ENCODE assay signal across 27 cellular contexts in the genomic region with DNA sequence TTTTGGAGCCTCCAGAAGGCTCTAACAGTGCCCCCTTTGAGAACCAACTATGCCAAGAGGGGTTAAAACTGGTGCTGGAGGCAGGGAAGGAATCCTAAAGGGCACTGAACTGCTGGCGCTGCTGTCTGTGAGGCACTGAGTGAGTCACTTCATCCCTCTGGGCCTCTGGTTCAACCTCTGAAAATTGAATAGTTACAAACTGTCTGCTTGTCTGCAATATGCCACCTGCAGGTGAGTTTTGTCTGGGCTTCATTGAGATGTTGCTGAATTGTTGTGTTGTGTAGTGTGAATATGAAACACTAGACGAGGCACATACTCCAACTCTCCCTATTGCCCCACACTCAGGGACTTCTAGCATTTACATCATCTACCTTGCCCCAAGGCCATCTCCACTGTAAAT.
"Had no signal": no experiment of that assay in that cellular context is flagged by ENCODE, and none has a peak within 500 bp of the region (broad histone marks: within the 10 kb centered on the region; RNA-seq: fewer than 3 reads in every experiment).

No MANE protein-coding gene starts in this region.

- H3K36me3 ChIP-seq: adrenal gland, cardiac muscle cell, colonic mucosa, heart left ventricle, left lung, lower lobe of right lung, neural progenitor cell, tibial nerve had no signal

- H3K27me3 ChIP-seq: body of pancreas, cardiac muscle cell, colonic mucosa, foreskin keratinocyte, heart left ventricle, left lung, neural progenitor cell, tibial nerve had no signal

- H2AFZ ChIP-seq: neural progenitor cell, parathyroid adenoma had no signal

- H3K27ac ChIP-seq: adrenal gland, body of pancreas, cardiac muscle cell, colonic mucosa, foreskin keratinocyte, heart left ventricle, left lung, lower lobe of right lung, neural progenitor cell, parathyroid adenoma, tibial nerve, VCaP had no signal

- H3K9ac ChIP-seq: neural progenitor cell, parathyroid adenoma had no signal

- H3K9me3 ChIP-seq: adrenal gland, body of pancreas, colonic mucosa, heart left ventricle, left lung, lower lobe of right lung, tibial nerve had no signal

- DNase-seq: activated CD4-positive, alpha-beta T cell treated with anti-CD3 and anti-CD28 coated beads for 4 hours; activated CD4-positive, alpha-beta T cell treated with anti-CD3 and anti-CD28 coated beads, Interleukin-2, amount 50 U/mL, for 48 hours; activated CD8-positive, alpha-beta memory T cell treated with anti-CD3 and anti-CD28 coated beads for 24 hours; activated effector memory CD4-positive, alpha-beta T cell treated with Interleukin-2 at 50 U/mL for 16 hours; activated naive CD4-positive, alpha-beta T cell treated with anti-CD3 and anti-CD28 coated beads for 36 hours; activated naive CD8-positive, alpha-beta T cell treated with anti-CD3 and anti-CD28 coated beads for 36 hours; adrenal gland; aorta; body of pancreas; cerebellar nuclear complex; colonic mucosa; effector memory CD4-positive, alpha-beta T cell; foreskin keratinocyte; heart left ventricle; left lung; lower lobe of right lung; mesendoderm; natural killer cell; occipital lobe; right cardiac atrium; stimulated activated naive CD4-positive, alpha-beta T cell treated with Interleukin-2 at 50 U/mL for 16 hours had no signal

- H3K4me2 ChIP-seq: neural progenitor cell had no signal

- H3K79me2 ChIP-seq: parathyroid adenoma had no signal

- ATAC-seq: body of pancreas, esophagus mucosa, foreskin keratinocyte, heart left ventricle, left lung, lower lobe of right lung, natural killer cell, right cardiac atrium had no signal

- H3K4me1 ChIP-seq: adrenal gland, body of pancreas, colonic mucosa, foreskin keratinocyte, heart left ventricle, left lung, lower lobe of right lung, neural progenitor cell, parathyroid adenoma, tibial nerve had no signal

- H3K4me3 ChIP-seq: adrenal gland, body of pancreas, cardiac muscle cell, colonic mucosa, heart left ventricle, left lung, lower lobe of right lung, neural progenitor cell, tibial nerve had no signal
